Comparison of ENCODE assay signal across 8 cellular contexts in the genomic region with DNA sequence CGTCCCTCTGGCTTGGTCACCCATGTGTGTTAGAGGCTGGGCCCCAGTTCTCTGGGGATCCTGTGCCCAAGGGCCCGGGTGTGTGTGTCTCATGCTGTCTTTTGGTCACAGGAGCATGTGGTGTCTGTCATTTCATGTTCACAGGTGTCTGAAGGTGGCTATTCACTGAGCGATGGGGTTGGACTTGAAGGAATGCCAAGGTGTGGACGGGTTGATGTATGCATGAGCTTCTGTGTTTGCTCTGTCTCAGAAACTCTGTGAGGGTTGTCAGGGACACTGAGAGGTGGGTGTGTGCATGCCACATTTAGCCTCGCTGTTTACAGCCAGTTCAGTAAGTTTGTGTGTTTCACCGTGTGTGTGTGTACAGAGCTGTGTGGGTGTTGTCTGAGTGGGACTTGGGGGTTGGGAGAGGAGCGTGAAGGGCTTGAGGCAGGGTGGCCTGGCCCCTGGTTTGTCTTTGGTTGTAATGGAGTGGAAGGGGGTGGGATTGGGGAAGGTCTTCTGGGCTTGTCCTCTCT. TPM values are rescaled to one million over a fixed set of nuclear protein-coding genes. Genes with fewer than 3 reads are reported as not detected.
DNase-seq lines count a peak whose midpoint lies in the region; ATAC-seq and TF ChIP-seq lines count a peak whose summit lies in the region.

No MANE protein-coding gene starts in this region.

- H3K36me3 ChIP-seq in HUES64 (ENCODE audit: insufficient read depth, low read length) = peaks cover 28% of the 10 kb centered on the region
- peaks cover 0 to 14% of the 10 kb centered on the region in 2 donors for H3K36me3 ChIP-seq in adrenal gland (replicated peaks in 1 of 2)
- peaks cover 25% of the 10 kb centered on the region for H3K36me3 ChIP-seq in iPS-20b (ENCODE audit: insufficient read depth, low read depth, low read length)
- H3K36me3 ChIP-seq in smooth muscle cell (ENCODE audit: low read depth) = no peaks in the 10 kb centered on the region

- TF ChIP-seq POLR2A in adrenal gland (IDR thresholded peaks at IDR 0.05) = no peak

- H3K79me2 ChIP-seq in smooth muscle cell (ENCODE audit: low read depth) = peaks cover 45% of the 10 kb centered on the region

- H4K20me1 ChIP-seq in smooth muscle cell (ENCODE audit: low read depth) = peaks cover 49% of the 10 kb centered on the region

- H3K27ac ChIP-seq in HUES64 (ENCODE audit: low read depth, low read length) = peak overlapping the region; percentile 89
- H3K27ac ChIP-seq in adrenal gland = peak overlapping the region in 4 of 5 donors; percentile 28 to 88 (median 72)
- peak overlapping the region; percentile 91 for H3K27ac ChIP-seq in iPS-20b (ENCODE audit: low read length)
- H3K27ac ChIP-seq in smooth muscle cell (ENCODE audit: low read depth) = peak overlapping the region; percentile 80

- WGBS in HUES64 = 28% methylated on average over 7 of the region's 7 CpGs
- 26 to 35% (median 32%) methylated on average over 6 to 7 of the region's 7 CpGs for WGBS in adrenal gland, 4 donors
- WGBS in smooth muscle cell (ENCODE audit: low lambda C conversion rate) = 14% methylated on average over 7 of the region's 7 CpGs

- ATAC-seq in GM21529 (IDR thresholded peaks at IDR 0.05; ENCODE audit: unreplicated experiment) = no peak

- H3K27me3 ChIP-seq in HUES64 (ENCODE audit: insufficient read depth, low read length) = no peaks in the 10 kb centered on the region
- H3K27me3 ChIP-seq in adrenal gland = no peaks in the 10 kb centered on the region
- H3K27me3 ChIP-seq in iPS-20b (ENCODE audit: insufficient read depth, low read length) = no peaks in the 10 kb centered on the region
- H3K27me3 ChIP-seq in smooth muscle cell (ENCODE audit: low read depth) = no peaks in the 10 kb centered on the region

- peaks cover 17% of the 10 kb centered on the region for H3F3A ChIP-seq in smooth muscle cell (ENCODE audit: low read depth)

- H3K4me2 ChIP-seq in smooth muscle cell = peak overlapping the region; percentile 96

- DNase-seq in COLO668 (lab: John Stamatoyannopoulos, UW; ENCODE audit: unreplicated experiment) (peak; percentile 32), adrenal gland (peak in 2 of 7 donors; percentile 26 to 33), smooth muscle cell (lab: John Stamatoyannopoulos, UW; ENCODE audit: unreplicated experiment) (no peak), dedifferentiated amniotic fluid mesenchymal stem cell (ENCODE audit: extremely low spot score) (no peak), HuH-7.5 (ENCODE audit: low spot score) (no peak)

- H3K4me1 ChIP-seq in HUES64 (ENCODE audit: insufficient read depth, low read length) = peaks cover 49% of the 10 kb centered on the region
- H3K4me1 ChIP-seq in adrenal gland (replicated peaks in 1 of 2) = peaks cover 26 to 47% of the 10 kb centered on the region in 2 donors
- H3K4me1 ChIP-seq in iPS-20b (ENCODE audit: insufficient read depth, low read length) = peaks cover 33% of the 10 kb centered on the region
- H3K4me1 ChIP-seq in smooth muscle cell (ENCODE audit: low read depth) = peaks cover 52% of the 10 kb centered on the region

- intact Hi-C loops in adrenal gland (cut with DNase I) = loop anchor here in 1 of 2 donors (10.0 kb wide), 1 partner anchor 141 kb away; the partner anchor contains the start of genes FLOT1 and IER3

- H3K9ac ChIP-seq in HUES64 (ENCODE audit: low read depth, low read length) (peak overlapping the region; percentile 61), iPS-20b (ENCODE audit: low read depth, low read length) (peak overlapping the region; percentile 81; the same call in 1 of the 2 replicates), smooth muscle cell (ENCODE audit: low read depth) (peak overlapping the region; percentile 65)

- TF ChIP-seq CTCF in adrenal gland (IDR thresholded peaks at IDR 0.05) (no peak), smooth muscle cell (IDR thresholded peaks at IDR 0.05; ENCODE audit: borderline replicate concordance, insufficient read depth, poor library complexity, severe bottlenecking) (no peak)

- peak overlapping the region; percentile 3 for H2AFZ ChIP-seq in smooth muscle cell (ENCODE audit: low read depth)

- H3K9me3 ChIP-seq in HUES64 (ENCODE audit: insufficient read depth, low read depth, low read length) = no peaks in the 10 kb centered on the region
- H3K9me3 ChIP-seq in adrenal gland (replicated peaks in 1 of 3) = no peaks in the 10 kb centered on the region
- H3K9me3 ChIP-seq in iPS-20b (ENCODE audit: insufficient read depth, low read depth, low read length) = no peaks in the 10 kb centered on the region
- H3K9me3 ChIP-seq in smooth muscle cell (replicated peaks; ENCODE audit: low read depth) = no peaks in the 10 kb centered on the region

- H3K4me3 ChIP-seq in HUES64 (ENCODE audit: low read length) (peak overlapping the region; percentile 72), adrenal gland (peak overlapping the region in 2 of 4 donors; percentile 55 to 93), iPS-20b (ENCODE audit: low read length) (peak overlapping the region; percentile 63), smooth muscle cell (peak overlapping the region; percentile 86)

RNA-seq across cellular contexts. Expression of gene DDR1, which starts 1.2 kb away (rescaled TPM):
- polyA plus RNA-seq in HUES64 (2013, experiment 1 of 2) = 116 TPM
- polyA plus RNA-seq in HUES64 (2013, experiment 2 of 2) = 139 TPM
- total RNA-seq in adrenal gland = 100 to 1,000 TPM in 4 of 8 donors, 10 to 100 TPM in 4; 38.5 to 239 (median 105) TPM
- 10 to 100 TPM; 18.0 to 53.3 (median 50.5) TPM for polyA plus RNA-seq in adrenal gland
- 30.7 and 82.6 TPM in 2 replicates for total RNA-seq in smooth muscle cell
- 23.8 and 77.3 TPM in 2 replicates for polyA plus RNA-seq in smooth muscle cell

RNA-seq across cellular contexts. Expression of gene GTF2H4, which starts 22.5 kb away (rescaled TPM):
- 31.2 TPM for polyA plus RNA-seq in HUES64 (2013, experiment 1 of 2)
- polyA plus RNA-seq in HUES64 (2013, experiment 2 of 2) = 24.7 TPM
- total RNA-seq in adrenal gland = 10 to 100 TPM in 6 of 8 donors, 1 to 10 TPM in 2; 3.7 to 48.6 (median 21.8) TPM
- 10 to 100 TPM; 30.8 to 71.9 (median 57.8) TPM for polyA plus RNA-seq in adrenal gland
- total RNA-seq in smooth muscle cell = 15.6 and 24.8 TPM in 2 replicates
- 7.2 and 9.5 TPM in 2 replicates for polyA plus RNA-seq in smooth muscle cell

RNA-seq across cellular contexts. Expression of gene VARS2, which starts 28.5 kb away (rescaled TPM):
- 25.4 TPM for polyA plus RNA-seq in HUES64 (2013, experiment 1 of 2)
- 23.3 TPM for polyA plus RNA-seq in HUES64 (2013, experiment 2 of 2)
- 10 to 100 TPM; 17.1 to 51.6 (median 31.7) TPM for total RNA-seq in adrenal gland
- 10 to 100 TPM; 21.2 to 89.6 (median 55.4) TPM for polyA plus RNA-seq in adrenal gland
- 15.1 and 18.4 TPM in 2 replicates for total RNA-seq in smooth muscle cell
- 15.4 and 19.6 TPM in 2 replicates for polyA plus RNA-seq in smooth muscle cell

RNA-seq across cellular contexts. Expression of gene SFTA2, which starts 46.4 kb away (rescaled TPM):
- polyA plus RNA-seq in HUES64 (2013, experiment 1 of 2) = not detected
- not detected for polyA plus RNA-seq in HUES64 (2013, experiment 2 of 2)
- total RNA-seq in adrenal gland = 1 to 10 TPM in 1 of 8 donors, under 1 TPM in 1, not detected in 6; 0.38 to 1.5 TPM
- polyA plus RNA-seq in adrenal gland = under 1 TPM in 2 of 3 donors, not detected in 1; 0.20 to 0.24 TPM
- total RNA-seq in smooth muscle cell = not detected in 2 replicates
- not detected in 2 replicates for polyA plus RNA-seq in smooth muscle cell

RNA-seq across cellular contexts. Expression of gene MUCL3, which starts 55.2 kb away (rescaled TPM):
- polyA plus RNA-seq in HUES64 (2013, experiment 1 of 2) = 0.10 TPM
- polyA plus RNA-seq in HUES64 (2013, experiment 2 of 2) = 0.13 TPM
- not detected for total RNA-seq in adrenal gland
- under 1 TPM in 2 of 3 donors, not detected in 1; under 0.01 to 0.02 TPM for polyA plus RNA-seq in adrenal gland
- total RNA-seq in smooth muscle cell = 0.31 TPM in 1 of 2 replicates, not detected in the other
- polyA plus RNA-seq in smooth muscle cell = not detected in 2 replicates
